In genomic region chrX:9458516-9459078, GRCh38 we compare ENCODE assay signal across 16 cellular contexts. TPM values are rescaled to one million over a fixed set of nuclear protein-coding genes. Genes with fewer than 3 reads are reported as not detected.
DNase-seq lines count a peak whose midpoint lies in the region; ATAC-seq and TF ChIP-seq lines count a peak whose summit lies in the region.
"Had no signal": no experiment of that assay in that cellular context is flagged by ENCODE, and none has a peak within 500 bp of the region (broad histone marks: within the 10 kb centered on the region; RNA-seq: fewer than 3 reads in every experiment).

No MANE protein-coding gene starts in this region.

- no peaks in the 10 kb centered on the region for H3K36me3 Mint-ChIP-seq in activated CD4-positive, alpha-beta T cell treated with anti-CD3 and anti-CD28 coated beads, Interleukin-2, amount 10 ng/mL, durations not matched to agents 7 days and 5 days (ENCODE audit: low read depth)
- H3K36me3 Mint-ChIP-seq in natural killer cell (no peaks in the 10 kb centered on the region), WTC11 (no peaks in the 10 kb centered on the region)

- H3K27me3 ChIP-seq in body of pancreas, result no peaks in the 10 kb centered on the region
- no peaks in the 10 kb centered on the region for H3K27me3 ChIP-seq in upper lobe of right lung

- H3K27ac Mint-ChIP-seq in activated CD4-positive, alpha-beta T cell treated with anti-CD3 and anti-CD28 coated beads, Interleukin-2, amount 10 ng/mL, durations not matched to agents 7 days and 5 days, result peak overlapping the region; percentile 19
- H3K27ac Mint-ChIP-seq in natural killer cell, result no peak overlapping the region
- H3K27ac Mint-ChIP-seq in WTC11, result no peak overlapping the region

- H3K4me3 Mint-ChIP-seq in activated CD4-positive, alpha-beta T cell treated with anti-CD3 and anti-CD28 coated beads, Interleukin-2, amount 10 ng/mL, durations not matched to agents 7 days and 5 days, result no peak overlapping the region
- peak overlapping the region; percentile 28 for H3K4me3 Mint-ChIP-seq in natural killer cell
- no peak overlapping the region for H3K4me3 Mint-ChIP-seq in WTC11

- no peak overlapping the region for H3K4me3 ChIP-seq in body of pancreas
- no peak overlapping the region for H3K4me3 ChIP-seq in upper lobe of right lung

- TF ChIP-seq POLR2A in body of pancreas (IDR thresholded peaks at IDR 0.05), result no peak

- H3K9me3 Mint-ChIP-seq in activated CD4-positive, alpha-beta T cell treated with anti-CD3 and anti-CD28 coated beads, Interleukin-2, amount 10 ng/mL, durations not matched to agents 7 days and 5 days, result no peaks in the 10 kb centered on the region
- H3K9me3 Mint-ChIP-seq in natural killer cell (no peaks in the 10 kb centered on the region), WTC11 (no peaks in the 10 kb centered on the region)

- TF ChIP-seq CTCF in body of pancreas (IDR thresholded peaks at IDR 0.05), result no peak
- no peak for TF ChIP-seq CTCF in natural killer cell (IDR thresholded peaks at IDR 0.05)
- TF ChIP-seq CTCF in upper lobe of right lung (IDR thresholded peaks at IDR 0.05), result no peak
- no peak for TF ChIP-seq CTCF in WTC11 (IDR thresholded peaks at IDR 0.05)

- no peak for DNase-seq in activated CD4-positive, alpha-beta T cell treated with anti-CD3 and anti-CD28 coated beads, Interleukin-2, amount 10 ng/mL, durations not matched to agents 7 days and 5 days
- DNase-seq in activated CD4-positive, alpha-beta T cell treated with anti-CD3 and anti-CD28 coated beads, Interleukin-2, amount 50 U/mL, for 1 hour, result no peak
- DNase-seq in G401 (ENCODE audit: low spot score), result peak; percentile 27
- peak in 2 of 4 donors; percentile 28 to 58 for DNase-seq in body of pancreas
- DNase-seq in natural killer cell, result no peak
- no peak for DNase-seq in NCI-H446 (lab: John Stamatoyannopoulos, UW)
- no peak for DNase-seq in upper lobe of right lung
- no peak for DNase-seq in WTC11 (ENCODE audit: low spot score)
- DNase-seq: 8988T, NCI-H1092 treated with DMSO at 0.1 percent for 48 hours, NCI-H146, NCI-H2081 treated with DMSO at 0.1 percent for 48 hours, NCI-H748 treated with DMSO at 0.1 percent for 48 hours, PC-3, RPMI8226, SHP77 treated with DMSO at 0.1 percent for 48 hours had no signal

- H3K36me3 ChIP-seq in body of pancreas (replicated peaks in 1 of 2; ENCODE audit: insufficient read depth in 1 of 2, low read depth in 2 of 2) (no peaks in the 10 kb centered on the region), upper lobe of right lung (no peaks in the 10 kb centered on the region)

- POLR2A ChIA-PET in activated CD4-positive, alpha-beta T cell treated with anti-CD3 and anti-CD28 coated beads, Interleukin-2, amount 10 ng/mL, durations not matched to agents 7 days and 5 days (lab: Charles Lee), result no interaction called here
- POLR2A ChIA-PET in WTC11 (lab: Charles Lee), result no interaction called here

- H3K4me1 ChIP-seq in body of pancreas, result peaks cover 11% of the 10 kb centered on the region
- H3K4me1 ChIP-seq in upper lobe of right lung, result peaks cover 3% of the 10 kb centered on the region

- CTCF ChIA-PET in activated CD4-positive, alpha-beta T cell treated with anti-CD3 and anti-CD28 coated beads, Interleukin-2, amount 10 ng/mL, durations not matched to agents 7 days and 5 days (lab: Charles Lee), result interaction anchor here (1.2 kb wide), 1 partner anchor 101 kb away, joined by 3 read pairs; no protein-coding TSS in a partner anchor
- CTCF ChIA-PET in WTC11 (lab: Charles Lee), result no interaction called here

- ATAC-seq in body of pancreas (peak; percentile 73), natural killer cell (no peak), upper lobe of right lung (no peak), WTC11 (no peak)
- ATAC-seq: PC-3 had no signal

- WGBS in body of pancreas, 2 donors, result 7 to 22% methylated on average over 2 of the region's 2 CpGs

- intact Hi-C loops in body of pancreas (cut with DNase I), result no loop called here
- intact Hi-C loops in natural killer cell (cut with micrococcal nuclease), result loop anchor here (10.0 kb wide), 1 partner anchor 294 kb away; no protein-coding TSS in a partner anchor
- intact Hi-C loops in upper lobe of right lung (cut with DNase I), result no loop called here

- H3K27ac ChIP-seq in body of pancreas, result peak overlapping the region in 1 of 4 donors; percentile 40
- no peak overlapping the region for H3K27ac ChIP-seq in upper lobe of right lung

- H3K4me1 Mint-ChIP-seq in activated CD4-positive, alpha-beta T cell treated with anti-CD3 and anti-CD28 coated beads, Interleukin-2, amount 10 ng/mL, durations not matched to agents 7 days and 5 days, result peaks cover 52% of the 10 kb centered on the region
- H3K4me1 Mint-ChIP-seq in natural killer cell (peaks cover 28 to 40% of the 10 kb centered on the region in 2 donors), WTC11 (peaks cover 14% of the 10 kb centered on the region)

- no peaks in the 10 kb centered on the region for H3K27me3 Mint-ChIP-seq in activated CD4-positive, alpha-beta T cell treated with anti-CD3 and anti-CD28 coated beads, Interleukin-2, amount 10 ng/mL, durations not matched to agents 7 days and 5 days
- H3K27me3 Mint-ChIP-seq in natural killer cell (ENCODE audit: low read depth in 2 of 2) (no peaks in the 10 kb centered on the region), WTC11 (ENCODE audit: low read depth) (no peaks in the 10 kb centered on the region)

- H3K9me3 ChIP-seq in body of pancreas (no peaks in the 10 kb centered on the region), upper lobe of right lung (no peaks in the 10 kb centered on the region)

- in situ Hi-C loops in G401 (cut with HindIII; ENCODE audit: low sequenced_read_pairs), result no loop called here

TF ChIP-seq in WTC11, 78 proteins besides CTCF, POLR2A, EP300 and RAD21 (continues in another document):
- no peak for TF ChIP-seq TEAD1 (CRISPR knock-in tag; IDR thresholded peaks at IDR 0.05)
- TF ChIP-seq ZMAT4 (CRISPR knock-in tag; IDR thresholded peaks at IDR 0.05), result no peak
- TF ChIP-seq AFF4 (CRISPR knock-in tag; IDR thresholded peaks at IDR 0.05; ENCODE audit: borderline replicate concordance), result no peak
- no peak for TF ChIP-seq NFYB (CRISPR knock-in tag; conservative IDR thresholded peaks at IDR 0.05; ENCODE audit: low read depth)
- no peak for TF ChIP-seq ZNF423 (CRISPR knock-in tag; IDR thresholded peaks at IDR 0.05)
- TF ChIP-seq MLX (CRISPR knock-in tag; IDR thresholded peaks at IDR 0.05), result no peak
- TF ChIP-seq MAX (CRISPR knock-in tag; IDR thresholded peaks at IDR 0.05), result no peak
- no peak for TF ChIP-seq USF1 (CRISPR knock-in tag; IDR thresholded peaks at IDR 0.05)
- no peak for TF ChIP-seq CBFB (CRISPR knock-in tag; IDR thresholded peaks at IDR 0.05; ENCODE audit: low read depth)
- TF ChIP-seq EMX1 (CRISPR knock-in tag; IDR thresholded peaks at IDR 0.05), result no peak
- TF ChIP-seq CREB1 (CRISPR knock-in tag; IDR thresholded peaks at IDR 0.05), result no peak

RNA-seq across cellular contexts. Expression of gene TBL1X, which starts 6.3 kb away (rescaled TPM):
- 10 to 100 TPM; 21.2 to 23.6 TPM for total RNA-seq in activated CD4-positive, alpha-beta T cell treated with anti-CD3 and anti-CD28 coated beads, Interleukin-2, amount 10 ng/mL, durations not matched to agents 7 days and 5 days
- 7.1 and 7.6 TPM in 2 replicates for total RNA-seq in G401 (2014; rRNA removed; shearing (Covaris generic))
- total RNA-seq in body of pancreas, result 10 to 100 TPM in 1 of 2 donors, 1 to 10 TPM in 1; 7.9 to 16.3 TPM
- 10 to 100 TPM; 21.9 to 43.8 (median 32.7) TPM for total RNA-seq in natural killer cell
- total RNA-seq in upper lobe of right lung, result 18.4 TPM
- 22.2 to 27.7 TPM (median 24.1 TPM) in 3 replicates for total RNA-seq in WTC11 (2021)
